In the genomic region with DNA sequence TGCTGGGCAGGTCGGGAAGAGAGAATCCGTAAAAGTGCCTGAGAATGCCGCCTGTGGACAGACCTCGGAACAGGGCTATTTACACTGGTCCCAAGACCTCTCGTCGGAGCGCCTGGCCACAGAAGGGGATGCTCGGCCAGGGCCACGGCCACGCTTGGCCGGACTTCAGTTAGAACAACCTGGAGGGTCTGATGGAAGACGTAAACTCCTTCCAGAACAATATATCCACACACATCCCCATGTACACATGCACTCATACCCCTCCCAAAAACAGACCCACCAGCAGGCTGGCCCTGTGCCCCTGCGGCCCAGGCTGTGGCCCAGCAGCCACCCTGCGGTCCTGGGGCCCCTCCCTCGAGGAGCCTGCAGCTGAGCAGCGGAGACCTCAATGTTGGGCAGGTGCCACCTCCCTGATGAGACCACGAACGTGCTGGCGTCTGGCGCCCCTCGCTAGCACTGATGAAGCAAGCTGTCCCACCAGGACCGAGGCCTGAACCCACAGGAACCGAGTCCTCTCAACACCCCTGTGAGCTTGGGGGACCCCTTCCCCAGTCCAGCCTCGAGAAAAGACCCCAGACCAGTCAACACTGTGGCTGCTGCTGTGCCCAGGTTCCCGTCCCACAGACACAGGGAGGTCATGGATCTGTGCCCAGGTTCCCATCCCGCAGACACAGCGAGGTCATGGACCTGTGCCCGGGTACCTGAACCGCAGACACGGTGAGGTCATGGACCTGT, we compare ENCODE assay signal across 29 cellular contexts. TPM values are rescaled to one million over a fixed set of nuclear protein-coding genes. Genes with fewer than 3 reads are reported as not detected.
"Had no signal": no experiment of that assay in that cellular context is flagged by ENCODE, and none has a peak within 500 bp of the region (broad histone marks: within the 10 kb centered on the region; RNA-seq: fewer than 3 reads in every experiment).

No MANE protein-coding gene starts in this region.

- H3K9me3 Mint-ChIP-seq: memory B cell, nephron, neural progenitor cell had no signal

- DNase-seq: dermis blood vessel endothelial cell; effector memory CD4-positive, alpha-beta T cell; foreskin keratinocyte; left cardiac atrium; left lung; nucleus accumbens; ovary; retina; stimulated activated CD4-positive, alpha-beta T cell treated with anti-CD3 and anti-CD28 coated beads, Interleukin-12 subunit alpha, Interleukin-12 subunit beta, amount 100 ng/mL, for 4 hours; stimulated activated CD4-positive, alpha-beta T cell treated with anti-CD3 and anti-CD28 coated beads, Interleukin-1b, Interleukin-23, amount 100 ng/mL, for 48 hours; stimulated activated CD4-positive, alpha-beta T cell treated with anti-CD3 and anti-CD28 coated beads, Interleukin-4, amount 100 ng/mL, for 1 hour; stimulated activated CD8-positive, alpha-beta memory T cell treated with anti-CD3 and anti-CD28 coated beads, Interleukin-4, amount 100 ng/mL, for 48 hours; stimulated activated naive CD4-positive, alpha-beta T cell; stimulated activated naive CD8-positive, alpha-beta T cell treated with anti-CD3 and anti-CD28 coated beads, Interleukin-15, amount 100 ng/mL, for 72 hours; trophoblast cell had no signal

- H3K4me2 ChIP-seq: hepatocyte, neural progenitor cell, smooth muscle cell had no signal

- H2AFZ ChIP-seq: hepatocyte, neural progenitor cell had no signal

- H3K4me1 ChIP-seq: esophagus muscularis mucosa, foreskin keratinocyte, gastroesophageal sphincter, heart left ventricle, left lung, suprapubic skin had no signal

- H3K27me3 ChIP-seq: foreskin keratinocyte, hepatocyte, neural progenitor cell, ovary had no signal

- H3K9ac ChIP-seq: neural progenitor cell had no signal

- H3K36me3 ChIP-seq: esophagus muscularis mucosa, gastroesophageal sphincter, heart left ventricle, left lung, neural progenitor cell, ovary, suprapubic skin had no signal

- H3K27ac ChIP-seq: coronary artery, esophagus muscularis mucosa, foreskin keratinocyte, gastroesophageal sphincter, heart left ventricle, hepatocyte, left lung, ovary, suprapubic skin had no signal

- H3K4me3 ChIP-seq: coronary artery, esophagus muscularis mucosa, gastroesophageal sphincter, heart left ventricle, hepatocyte, left lung, lung, neural progenitor cell, ovary, smooth muscle cell, suprapubic skin had no signal

- H3K4me3 Mint-ChIP-seq: memory B cell; nephron; neural progenitor cell; stimulated activated naive CD8-positive, alpha-beta T cell treated with anti-CD3 and anti-CD28 coated beads, Interleukin-15, amount 100 ng/mL, for 72 hours had no signal

- ATAC-seq: foreskin keratinocyte; gastroesophageal sphincter; heart left ventricle; left cardiac atrium; left lung; sciatic nerve; stimulated activated naive CD8-positive, alpha-beta T cell treated with anti-CD3 and anti-CD28 coated beads, Interleukin-15, amount 100 ng/mL, for 72 hours had no signal

- H3K9me3 ChIP-seq: esophagus muscularis mucosa, gastroesophageal sphincter, heart left ventricle, left lung, ovary, suprapubic skin had no signal

- H3K27me3 Mint-ChIP-seq: memory B cell had no signal

- FAIRE-seq: endothelial cell of umbilical vein had no signal

- H3K36me3 Mint-ChIP-seq: memory B cell had no signal

- H3K27ac Mint-ChIP-seq: memory B cell had no signal

- H3K79me2 ChIP-seq: hepatocyte had no signal

RNA-seq across cellular contexts. Expression of a gene that starts 8.9 kb away (rescaled TPM):
- polyA plus RNA-seq: urinary bladder had no signal
